In genomic region chr6:22332726-22333125, GRCh38 we compare ENCODE assay signal across 1 cellular context.
TF ChIP-seq lines count a peak whose summit lies in the region.

No MANE protein-coding gene starts in this region.

TF ChIP-seq in WTC11, 78 proteins besides CTCF, POLR2A, EP300 and RAD21 (continued from another document):
- no peak for TF ChIP-seq ATF2 (CRISPR knock-in tag; IDR thresholded peaks at IDR 0.05; ENCODE audit: borderline replicate concordance, low read depth)
- no peak for TF ChIP-seq USF1 (CRISPR knock-in tag; IDR thresholded peaks at IDR 0.05)
- no peak for TF ChIP-seq FOXP4 (CRISPR knock-in tag; IDR thresholded peaks at IDR 0.05)
- no peak for TF ChIP-seq JAZF1 (CRISPR knock-in tag; IDR thresholded peaks at IDR 0.05)
